ENCODE assay signal across 17 cellular contexts in genomic region chr17:13385481-13385907, GRCh38.
DNase-seq lines count a peak whose midpoint lies in the region; ATAC-seq and TF ChIP-seq lines count a peak whose summit lies in the region.
"Had no signal": no experiment of that assay in that cellular context is flagged by ENCODE, and none has a peak within 500 bp of the region (broad histone marks: within the 10 kb centered on the region; RNA-seq: fewer than 3 reads in every experiment).

No MANE protein-coding gene starts in this region.

- TF ChIP-seq EP300 in ovary (IDR thresholded peaks at IDR 0.05), result no peak
- no peak for TF ChIP-seq EP300 in stomach (IDR thresholded peaks at IDR 0.05)

- intact Hi-C loops in dendritic cell treated with granulocyte-macrophage colony-stimulating factor and Interleukin-4, amounts not matched to agents 40 ng/mL and 50 ng/mL, for 4 days (cut with micrococcal nuclease), result no loop called here
- intact Hi-C loops in ovary (cut with DNase I) (no loop called here), stomach (cut with DNase I; ENCODE audit: low total_unique reads) (no loop called here)

- H3K4me3 ChIP-seq in osteoblast (ENCODE audit: insufficient read depth, low read length) (no peak overlapping the region), ovary (no peak overlapping the region), stomach (no peak overlapping the region)
- H3K4me3 ChIP-seq: Peyer's patch had no signal

- no peaks in the 10 kb centered on the region for H3K9me3 ChIP-seq in osteoblast (ENCODE audit: low read depth, low read length)
- no peaks in the 10 kb centered on the region for H3K9me3 ChIP-seq in ovary
- H3K9me3 ChIP-seq in stomach, result no peaks in the 10 kb centered on the region
- H3K9me3 ChIP-seq: Peyer's patch had no signal

- H3K4me1 Mint-ChIP-seq in dendritic cell treated with granulocyte-macrophage colony-stimulating factor and Interleukin-4, amounts not matched to agents 40 ng/mL and 50 ng/mL, for 4 days (ENCODE audit: low read depth), result peaks cover 11% of the 10 kb centered on the region
- H3K4me1 Mint-ChIP-seq: CD4-positive, CD25-positive, alpha-beta regulatory T cell had no signal

- H3K27ac ChIP-seq in osteoblast (ENCODE audit: low read depth, low read length) (no peak overlapping the region), ovary (no peak overlapping the region), stomach (no peak overlapping the region)
- H3K27ac ChIP-seq: Peyer's patch had no signal

- TF ChIP-seq POLR2A in ovary (IDR thresholded peaks at IDR 0.05) (no peak), stomach (IDR thresholded peaks at IDR 0.05) (no peak)

- DNase-seq in GM03348 (ENCODE audit: low spot score) (peak; percentile 33), NOMO-1 treated with dmso at 0.1 percent for 144 hours (lab: John Stamatoyannopoulos, UW; ENCODE audit: unreplicated experiment) (peak; percentile 63), osteoblast (ENCODE audit: insufficient read length, low spot score, missing footprints) (no peak), ovary (no peak), NCI-H187 (lab: John Stamatoyannopoulos, UW) (no peak), stomach (no peak)
- DNase-seq: activated naive CD4-positive, alpha-beta T cell treated with anti-CD3 and anti-CD28 coated beads for 36 hours; CD4-positive, CD25-positive, alpha-beta regulatory T cell; central memory CD4-positive, alpha-beta T cell; midbrain; Peyer's patch; stimulated activated CD4-positive, alpha-beta T cell treated with anti-CD3 and anti-CD28 coated beads, Interleukin-4, amount 100 ng/mL, for 24 hours; stimulated activated naive CD4-positive, alpha-beta T cell treated with Interleukin-2 at 50 U/mL for 16 hours; T1000 had no signal

- WGBS in ovary, 3 donors, result 58 to 64% (median 60%) methylated on average over 5 of the region's 5 CpGs
- WGBS in stomach, 5 donors, result 45 to 58% (median 51%) methylated on average over 5 of the region's 5 CpGs

- H3K27ac Mint-ChIP-seq in dendritic cell treated with granulocyte-macrophage colony-stimulating factor and Interleukin-4, amounts not matched to agents 40 ng/mL and 50 ng/mL, for 4 days, result peak overlapping the region; percentile 70
- H3K27ac Mint-ChIP-seq: activated naive CD4-positive, alpha-beta T cell treated with anti-CD3 and anti-CD28 coated beads for 36 hours; CD4-positive, CD25-positive, alpha-beta regulatory T cell had no signal

- H3K9me3 Mint-ChIP-seq in dendritic cell treated with granulocyte-macrophage colony-stimulating factor and Interleukin-4, amounts not matched to agents 40 ng/mL and 50 ng/mL, for 4 days, result peaks cover 5% of the 10 kb centered on the region
- H3K9me3 Mint-ChIP-seq: activated naive CD4-positive, alpha-beta T cell treated with anti-CD3 and anti-CD28 coated beads for 36 hours had no signal

- peak overlapping the region; percentile 20 for H3K4me3 Mint-ChIP-seq in dendritic cell treated with granulocyte-macrophage colony-stimulating factor and Interleukin-4, amounts not matched to agents 40 ng/mL and 50 ng/mL, for 4 days
- H3K4me3 Mint-ChIP-seq: activated naive CD4-positive, alpha-beta T cell treated with anti-CD3 and anti-CD28 coated beads for 36 hours; CD4-positive, CD25-positive, alpha-beta regulatory T cell had no signal

- TF ChIP-seq CTCF in osteoblast (IDR thresholded peaks at IDR 0.05; ENCODE audit: extremely low read depth, low read depth, low read length) (no peak), ovary (IDR thresholded peaks at IDR 0.05) (no peak), stomach (IDR thresholded peaks at IDR 0.05) (no peak)

- H3K27me3 Mint-ChIP-seq in dendritic cell treated with granulocyte-macrophage colony-stimulating factor and Interleukin-4, amounts not matched to agents 40 ng/mL and 50 ng/mL, for 4 days, result no peaks in the 10 kb centered on the region
- H3K27me3 Mint-ChIP-seq: CD4-positive, CD25-positive, alpha-beta regulatory T cell had no signal

- peaks cover 5% of the 10 kb centered on the region for H3K4me1 ChIP-seq in osteoblast (ENCODE audit: insufficient read depth, low read length)
- H3K4me1 ChIP-seq in ovary (ENCODE audit: insufficient read depth), result no peaks in the 10 kb centered on the region
- H3K4me1 ChIP-seq in stomach, result no peaks in the 10 kb centered on the region
- H3K4me1 ChIP-seq: Peyer's patch had no signal

- H3K36me3 ChIP-seq in osteoblast (ENCODE audit: insufficient read depth, low read length), result no peaks in the 10 kb centered on the region
- no peaks in the 10 kb centered on the region for H3K36me3 ChIP-seq in ovary
- H3K36me3 ChIP-seq in stomach, result no peaks in the 10 kb centered on the region
- H3K36me3 ChIP-seq: Peyer's patch had no signal

- no peaks in the 10 kb centered on the region for H3K27me3 ChIP-seq in osteoblast (ENCODE audit: insufficient read depth, low read length)
- no peaks in the 10 kb centered on the region for H3K27me3 ChIP-seq in ovary
- H3K27me3 ChIP-seq in stomach, result no peaks in the 10 kb centered on the region
- H3K27me3 ChIP-seq: Peyer's patch had no signal

- no peaks in the 10 kb centered on the region for H3K36me3 Mint-ChIP-seq in dendritic cell treated with granulocyte-macrophage colony-stimulating factor and Interleukin-4, amounts not matched to agents 40 ng/mL and 50 ng/mL, for 4 days (ENCODE audit: low read depth)
- H3K36me3 Mint-ChIP-seq: CD4-positive, CD25-positive, alpha-beta regulatory T cell had no signal

- no peak overlapping the region for H3K4me2 ChIP-seq in osteoblast (ENCODE audit: insufficient read depth, low read length)

- H2AFZ ChIP-seq in osteoblast (ENCODE audit: low read length), result peak overlapping the region; percentile 86

- H4K20me1 ChIP-seq in osteoblast (ENCODE audit: insufficient read depth, low read length), result no peaks in the 10 kb centered on the region

- no peaks in the 10 kb centered on the region for H3K79me2 ChIP-seq in osteoblast (ENCODE audit: insufficient read depth, low read length)

- ATAC-seq in HG03159 (IDR thresholded peaks at IDR 0.05; ENCODE audit: unreplicated experiment), result no peak
- ATAC-seq: esophagus mucosa had no signal

Comparison
In these comparisons a context has a peak if more than half of its experiments do, and no peak if none do; other contexts are left out.
1. DNase-seq: peak in GM03348 (single experiment) and NOMO-1 treated with dmso at 0.1 percent for 144 hours (single experiment); none in osteoblast (single experiment), ovary (0 of 5), NCI-H187 (0 of 2) and stomach (single experiment).